In genomic region chr2:73203055-73203681, GRCh38 we compare ENCODE assay signal across 14 cellular contexts. TPM values are rescaled to one million over a fixed set of nuclear protein-coding genes. Genes with fewer than 3 reads are reported as not detected.
DNase-seq lines count a peak whose midpoint lies in the region; ATAC-seq and TF ChIP-seq lines count a peak whose summit lies in the region.
"Had no signal": no experiment of that assay in that cellular context is flagged by ENCODE, and none has a peak within 500 bp of the region (broad histone marks: within the 10 kb centered on the region; RNA-seq: fewer than 3 reads in every experiment).

No MANE protein-coding gene starts in this region.

- peaks cover 7 to 18% of the 10 kb centered on the region in 2 donors for H3K4me1 ChIP-seq in thoracic aorta (ENCODE audit: control insufficient read depth in 1 of 2, low read depth in 2 of 2)

- H3K27ac Mint-ChIP-seq in activated naive CD4-positive, alpha-beta T cell treated with anti-CD3 and anti-CD28 coated beads, Interleukin-2, amount 50 U/mL, for 24 hours, result no peak overlapping the region
- no peak overlapping the region for H3K27ac Mint-ChIP-seq in brain
- H3K27ac Mint-ChIP-seq: CD4-positive, alpha-beta memory T cell had no signal

- H3K4me3 Mint-ChIP-seq in activated naive CD4-positive, alpha-beta T cell treated with anti-CD3 and anti-CD28 coated beads, Interleukin-2, amount 50 U/mL, for 24 hours, result peak overlapping the region; percentile 19
- H3K4me3 Mint-ChIP-seq in brain, result peak overlapping the region in 3 of 5 experiments; percentile 32 to 73 (median 55)

- H3K27me3 ChIP-seq in thoracic aorta (replicated peaks; ENCODE audit: insufficient read depth), result peaks cover 8% of the 10 kb centered on the region

- no peak overlapping the region for H3K27ac ChIP-seq in thoracic aorta

- ATAC-seq in thoracic aorta (ENCODE audit: insufficient number of reproducible peaks, low FRiP score, low read depth), result no peak
- ATAC-seq: K562 had no signal

- no peaks in the 10 kb centered on the region for H3K9me3 ChIP-seq in thoracic aorta

- peaks cover 35% of the 10 kb centered on the region for H3K27me3 Mint-ChIP-seq in activated naive CD4-positive, alpha-beta T cell treated with anti-CD3 and anti-CD28 coated beads, Interleukin-2, amount 50 U/mL, for 24 hours
- H3K27me3 Mint-ChIP-seq in brain, result peaks cover 99% of the 10 kb centered on the region

- peaks cover 6% of the 10 kb centered on the region for H3K4me1 Mint-ChIP-seq in activated naive CD4-positive, alpha-beta T cell treated with anti-CD3 and anti-CD28 coated beads, Interleukin-2, amount 50 U/mL, for 24 hours
- H3K4me1 Mint-ChIP-seq in brain, result peaks cover 7% of the 10 kb centered on the region

- TF ChIP-seq CTCF in brain (conservative IDR thresholded peaks at IDR 0.05) (no peak), thoracic aorta (IDR thresholded peaks at IDR 0.05) (no peak)

- no peaks in the 10 kb centered on the region for H3K9me3 Mint-ChIP-seq in activated naive CD4-positive, alpha-beta T cell treated with anti-CD3 and anti-CD28 coated beads, Interleukin-2, amount 50 U/mL, for 24 hours
- H3K9me3 Mint-ChIP-seq in brain, result peaks cover 3 to 15% (median 9%) of the 10 kb centered on the region in 5 experiments

- H3K36me3 ChIP-seq in thoracic aorta, result no peaks in the 10 kb centered on the region

- DNase-seq in activated naive CD4-positive, alpha-beta T cell (lab: John Stamatoyannopoulos, UW), result no peak
- peak; percentile 60 for DNase-seq in left kidney (ENCODE audit: low read depth, low spot score)
- no peak for DNase-seq in thoracic aorta (ENCODE audit: low spot score)
- DNase-seq in NCI-H2107 treated with DMSO at 0.1 percent for 48 hours (lab: John Stamatoyannopoulos, UW; ENCODE audit: unreplicated experiment), result no peak
- no peak for DNase-seq in stimulated activated CD8-positive, alpha-beta memory T cell treated with anti-CD3 and anti-CD28 coated beads, Interleukin-4, amount 100 ng/mL, for 48 hours
- DNase-seq in amygdala (lab: John Stamatoyannopoulos, UW), result no peak
- DNase-seq: activated CD4-positive, CD25-positive, alpha-beta regulatory T cell treated with anti-CD3 and anti-CD28 coated beads, Interleukin-2, amount 50 U/mL, for 72 hours; central memory CD4-positive, alpha-beta T cell had no signal

- peak overlapping the region; percentile 64 for H3K4me3 ChIP-seq in thoracic aorta
- H3K4me3 ChIP-seq: K562 had no signal

- H3K36me3 Mint-ChIP-seq in activated naive CD4-positive, alpha-beta T cell treated with anti-CD3 and anti-CD28 coated beads, Interleukin-2, amount 50 U/mL, for 24 hours, result no peaks in the 10 kb centered on the region
- H3K36me3 Mint-ChIP-seq in brain, result no peaks in the 10 kb centered on the region
- H3K36me3 Mint-ChIP-seq: CD4-positive, alpha-beta memory T cell had no signal

RNA-seq across cellular contexts. Expression of gene NOTO, which starts 0.8 kb away (rescaled TPM):
- polyA plus RNA-seq in brain (ENCODE audit: insufficient read depth, low read depth, low replicate concordance), result not detected
- total RNA-seq in thoracic aorta, result not detected
- total RNA-seq: CD4-positive, alpha-beta memory T cell; K562; kidney epithelial cell; OCI-LY7 had no signal
- polyA plus RNA-seq: CD4-positive, alpha-beta memory T cell; K562 had no signal

RNA-seq across cellular contexts. Expression of gene SMYD5, which starts 10.9 kb away (rescaled TPM):
- polyA plus RNA-seq in brain (ENCODE audit: insufficient read depth, low read depth, low replicate concordance), result 15.5 TPM
- 10 to 100 TPM; 12.6 to 16.2 TPM for total RNA-seq in thoracic aorta

RNA-seq across cellular contexts. Expression of gene PRADC1, which starts 29.9 kb away (rescaled TPM):
- 44.5 TPM for polyA plus RNA-seq in brain (ENCODE audit: insufficient read depth, low read depth, low replicate concordance)
- total RNA-seq in thoracic aorta, result 10 to 100 TPM; 19.9 to 24.5 TPM

RNA-seq across cellular contexts. Expression of gene CCT7, which starts 30.9 kb away (rescaled TPM):
- 304 TPM for polyA plus RNA-seq in brain (ENCODE audit: insufficient read depth, low read depth, low replicate concordance)
- 100 to 1,000 TPM; 121 to 144 TPM for total RNA-seq in thoracic aorta
